Comparison of ENCODE assay signal across 9 cellular contexts in genomic region chr2:208101716-208102631, GRCh38. TPM values are rescaled to one million over a fixed set of nuclear protein-coding genes. Genes with fewer than 3 reads are reported as not detected.
DNase-seq lines count a peak whose midpoint lies in the region; ATAC-seq and TF ChIP-seq lines count a peak whose summit lies in the region.
"Had no signal": no experiment of that assay in that cellular context is flagged by ENCODE, and none has a peak within 500 bp of the region (broad histone marks: within the 10 kb centered on the region; RNA-seq: fewer than 3 reads in every experiment).

No MANE protein-coding gene starts in this region.

- H3K27me3 Mint-ChIP-seq in activated T-cell treated with anti-CD3 and anti-CD28 coated beads, Interleukin-2, amount 50 U/mL, for 4 hours (ENCODE audit: low read depth): peaks cover 3% of the 10 kb centered on the region

- H3F3A ChIP-seq in smooth muscle cell (ENCODE audit: low read depth): no peaks in the 10 kb centered on the region

- no peaks in the 10 kb centered on the region for H3K36me3 Mint-ChIP-seq in activated T-cell treated with anti-CD3 and anti-CD28 coated beads, Interleukin-2, amount 50 U/mL, for 4 hours (ENCODE audit: insufficient read depth)

- TF ChIP-seq CTCF in cardiac muscle cell (IDR thresholded peaks at IDR 0.05; ENCODE audit: low read depth, low read length) (peak; percentile 44), epithelial cell of proximal tubule (conservative IDR thresholded peaks at IDR 0.05; ENCODE audit: low read depth, low read length) (peak; percentile 58), smooth muscle cell (IDR thresholded peaks at IDR 0.05; ENCODE audit: borderline replicate concordance, insufficient read depth, poor library complexity, severe bottlenecking) (peak; percentile 40)

- peaks cover 24% of the 10 kb centered on the region for H3K4me1 Mint-ChIP-seq in activated T-cell treated with anti-CD3 and anti-CD28 coated beads, Interleukin-2, amount 50 U/mL, for 4 hours (ENCODE audit: low read depth)

- intact Hi-C loops in cardiac septum (cut with DNase I): no loop called here

- H3K4me3 Mint-ChIP-seq in activated T-cell treated with anti-CD3 and anti-CD28 coated beads, Interleukin-2, amount 50 U/mL, for 4 hours: no peak overlapping the region

- H3K36me3 ChIP-seq in cardiac muscle cell (no peaks in the 10 kb centered on the region), smooth muscle cell (ENCODE audit: low read depth) (no peaks in the 10 kb centered on the region)
- H3K36me3 ChIP-seq: heart right ventricle had no signal

- no peaks in the 10 kb centered on the region for H3K79me2 ChIP-seq in smooth muscle cell (ENCODE audit: low read depth)

- H4K20me1 ChIP-seq in smooth muscle cell (ENCODE audit: low read depth): no peaks in the 10 kb centered on the region

- H3K4me2 ChIP-seq in smooth muscle cell: no peak overlapping the region

- H3K4me3 ChIP-seq in cardiac muscle cell (no peak overlapping the region), epithelial cell of proximal tubule (ENCODE audit: low read depth, low read length) (no peak overlapping the region), smooth muscle cell (no peak overlapping the region)
- H3K4me3 ChIP-seq: heart right ventricle had no signal

- no peaks in the 10 kb centered on the region for H3K27me3 ChIP-seq in cardiac muscle cell
- peaks cover 3% of the 10 kb centered on the region for H3K27me3 ChIP-seq in smooth muscle cell (ENCODE audit: low read depth)

- no peak for ATAC-seq in activated T-cell treated with anti-CD3 and anti-CD28 coated beads, Interleukin-2, amount 50 U/mL, for 4 hours
- ATAC-seq in HG02840 (IDR thresholded peaks at IDR 0.05; ENCODE audit: low FRiP score, unreplicated experiment): no peak

- no peaks in the 10 kb centered on the region for H3K9me3 Mint-ChIP-seq in activated T-cell treated with anti-CD3 and anti-CD28 coated beads, Interleukin-2, amount 50 U/mL, for 4 hours

- H3K9me3 ChIP-seq in cardiac muscle cell (ENCODE audit: low read depth) (no peaks in the 10 kb centered on the region), smooth muscle cell (replicated peaks; ENCODE audit: low read depth) (no peaks in the 10 kb centered on the region)
- H3K9me3 ChIP-seq: heart right ventricle had no signal

- peak in 1 of 2 donors; percentile 48 for DNase-seq in cardiac muscle cell (ENCODE audit: low read depth in 1 of 2, low spot score in 1 of 2)
- no peak for DNase-seq in cardiac septum (ENCODE audit: low spot score)
- peak; percentile 25 for DNase-seq in NCI-H69 (lab: John Stamatoyannopoulos, UW)
- no peak for DNase-seq in epithelial cell of proximal tubule (ENCODE audit: low read depth)
- no peak for DNase-seq in smooth muscle cell (lab: John Stamatoyannopoulos, UW; ENCODE audit: unreplicated experiment)
- no peak for DNase-seq in SHP77 treated with DMSO at 0.1 percent for 48 hours (lab: John Stamatoyannopoulos, UW)
- DNase-seq in activated T-cell treated with anti-CD3 and anti-CD28 coated beads, Interleukin-2, amount 50 U/mL, for 4 hours: no peak
- DNase-seq: heart right ventricle had no signal

- no peak overlapping the region for H3K9ac ChIP-seq in smooth muscle cell (ENCODE audit: low read depth)

- 67% methylated on average over 10 of the region's 10 CpGs for WGBS in smooth muscle cell (ENCODE audit: low lambda C conversion rate)

- no peak overlapping the region for H2AFZ ChIP-seq in smooth muscle cell (ENCODE audit: low read depth)

- H3K4me1 ChIP-seq in cardiac muscle cell (ENCODE audit: low read depth): no peaks in the 10 kb centered on the region
- peaks cover 4% of the 10 kb centered on the region for H3K4me1 ChIP-seq in smooth muscle cell (ENCODE audit: low read depth)

- H3K27ac ChIP-seq in cardiac muscle cell (no peak overlapping the region), smooth muscle cell (ENCODE audit: low read depth) (no peak overlapping the region)
- H3K27ac ChIP-seq: heart right ventricle had no signal

RNA-seq across cellular contexts. Expression of gene CRYGD, which starts 22.4 kb away (rescaled TPM):
- total RNA-seq in cardiac muscle cell (not detected in 2 replicates), cardiac septum (not detected), epithelial cell of proximal tubule (not detected in 2 replicates), smooth muscle cell (not detected in 2 replicates)
- polyA plus RNA-seq in cardiac muscle cell (not detected in 2 replicates), smooth muscle cell (not detected in 2 replicates)
- total RNA-seq in activated T-cell treated with anti-CD3 and anti-CD28 coated beads, Interleukin-2, amount 50 U/mL, for 4 hours: not detected
- total RNA-seq: heart right ventricle had no signal
- polyA plus RNA-seq: heart right ventricle had no signal

RNA-seq across cellular contexts. Expression of gene CRYGC, which starts 27.7 kb away (rescaled TPM):
- not detected in 2 replicates for total RNA-seq in cardiac muscle cell
- not detected in 2 replicates for polyA plus RNA-seq in cardiac muscle cell
- not detected for total RNA-seq in cardiac septum
- total RNA-seq in epithelial cell of proximal tubule: not detected in 2 replicates
- not detected in 2 replicates for total RNA-seq in smooth muscle cell
- polyA plus RNA-seq in smooth muscle cell: not detected in 2 replicates
- total RNA-seq in activated T-cell treated with anti-CD3 and anti-CD28 coated beads, Interleukin-2, amount 50 U/mL, for 4 hours: not detected
- total RNA-seq: heart right ventricle had no signal
- polyA plus RNA-seq: heart right ventricle had no signal

RNA-seq across cellular contexts. Expression of gene CRYGB, which starts 44.0 kb away (rescaled TPM):
- total RNA-seq in cardiac muscle cell (not detected in 2 replicates), cardiac septum (not detected), epithelial cell of proximal tubule (not detected in 2 replicates), smooth muscle cell (not detected in 2 replicates)
- polyA plus RNA-seq in cardiac muscle cell (not detected in 2 replicates), smooth muscle cell (not detected in 2 replicates)
- not detected for total RNA-seq in activated T-cell treated with anti-CD3 and anti-CD28 coated beads, Interleukin-2, amount 50 U/mL, for 4 hours
- total RNA-seq: heart right ventricle had no signal
- polyA plus RNA-seq: heart right ventricle had no signal
